In the genomic region with DNA sequence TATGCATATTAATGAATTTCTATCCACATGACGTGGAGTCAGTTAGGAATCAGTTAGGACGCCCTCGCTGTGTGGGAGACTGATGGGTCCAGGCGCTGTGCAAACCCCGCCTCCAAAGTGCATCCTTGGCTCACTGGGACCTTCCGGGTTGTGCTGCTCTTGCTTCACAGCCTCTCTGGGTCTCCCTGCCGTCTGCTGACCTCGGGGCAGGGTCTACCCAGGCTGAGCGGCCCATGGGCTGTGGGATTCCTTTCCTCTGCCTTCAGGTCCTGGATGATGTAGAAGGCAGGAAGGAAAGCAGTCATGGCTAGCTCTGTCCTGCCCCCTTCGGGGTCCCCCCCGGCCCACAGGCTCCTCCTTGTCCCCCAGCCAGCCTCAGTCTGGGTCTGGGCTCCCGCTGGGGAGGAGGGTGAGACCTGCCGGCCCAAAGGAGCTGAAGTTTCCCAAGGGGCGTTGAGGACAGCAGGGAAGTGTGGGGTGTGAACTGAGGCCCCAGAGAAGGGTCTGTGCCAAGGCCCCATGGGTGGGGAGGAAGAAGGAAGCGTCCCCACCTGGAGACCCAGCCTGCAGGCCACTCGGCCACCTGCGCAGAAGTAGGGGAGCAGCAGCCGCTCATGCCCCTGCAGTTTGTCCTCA, we compare ENCODE assay signal across 16 cellular contexts. TPM values are rescaled to one million over a fixed set of nuclear protein-coding genes. Genes with fewer than 3 reads are reported as not detected.
DNase-seq lines count a peak whose midpoint lies in the region; ATAC-seq and TF ChIP-seq lines count a peak whose summit lies in the region.
"Had no signal": no experiment of that assay in that cellular context is flagged by ENCODE, and none has a peak within 500 bp of the region (broad histone marks: within the 10 kb centered on the region; RNA-seq: fewer than 3 reads in every experiment).

No MANE protein-coding gene starts in this region.

- no peak overlapping the region for H3K27ac Mint-ChIP-seq in stimulated activated naive CD8-positive, alpha-beta T cell treated with anti-CD3 and anti-CD28 coated beads, Interleukin-15, Interleukin-2, amounts not matched to agents 100 ng/mL and 50 ng/mL, for 24 hours
- H3K27ac Mint-ChIP-seq: activated naive CD4-positive, alpha-beta T cell treated with anti-CD3 and anti-CD28 coated beads for 36 hours had no signal

- no peak overlapping the region for H3K4me3 ChIP-seq in right lobe of liver
- H3K4me3 ChIP-seq: mucosa of descending colon, tibial artery had no signal

- peaks cover 0 to 18% (median 2%) of the 10 kb centered on the region in 4 donors for H3K36me3 ChIP-seq in right lobe of liver

- H3K36me3 Mint-ChIP-seq in stimulated activated naive CD8-positive, alpha-beta T cell treated with anti-CD3 and anti-CD28 coated beads, Interleukin-15, Interleukin-2, amounts not matched to agents 100 ng/mL and 50 ng/mL, for 24 hours (ENCODE audit: low read depth), result peaks cover 11% of the 10 kb centered on the region

- H3K4me1 Mint-ChIP-seq in stimulated activated naive CD8-positive, alpha-beta T cell treated with anti-CD3 and anti-CD28 coated beads, Interleukin-15, Interleukin-2, amounts not matched to agents 100 ng/mL and 50 ng/mL, for 24 hours (ENCODE audit: low read depth), result no peaks in the 10 kb centered on the region

- H3K4me1 ChIP-seq in right lobe of liver, result peaks cover 0 to 4% (median 0%) of the 10 kb centered on the region in 4 donors
- H3K4me1 ChIP-seq: BE2C, tibial artery had no signal

- TF ChIP-seq POLR2A in right lobe of liver (IDR thresholded peaks at IDR 0.05), result no peak

- H3K27ac ChIP-seq in right lobe of liver, result no peak overlapping the region
- H3K27ac ChIP-seq: tibial artery had no signal

- ATAC-seq in stimulated activated naive CD8-positive, alpha-beta T cell treated with anti-CD3 and anti-CD28 coated beads, Interleukin-15, Interleukin-2, amounts not matched to agents 100 U/mL and 50 U/mL, for 24 hours, result no peak
- no peak for ATAC-seq in right lobe of liver
- no peak for ATAC-seq in GM21390 (IDR thresholded peaks at IDR 0.05; ENCODE audit: unreplicated experiment)
- ATAC-seq: activated CD8-positive, alpha-beta T cell treated with anti-CD3 and anti-CD28 coated beads, Interleukin-2, amount 10 ng/mL, durations not matched to agents 7 days and 5 days; mucosa of descending colon had no signal

- H3K27me3 ChIP-seq in right lobe of liver, result no peaks in the 10 kb centered on the region
- H3K27me3 ChIP-seq: BE2C, tibial artery had no signal

- no peaks in the 10 kb centered on the region for H3K27me3 Mint-ChIP-seq in stimulated activated naive CD8-positive, alpha-beta T cell treated with anti-CD3 and anti-CD28 coated beads, Interleukin-15, Interleukin-2, amounts not matched to agents 100 ng/mL and 50 ng/mL, for 24 hours

- TF ChIP-seq CTCF in right lobe of liver (IDR thresholded peaks at IDR 0.05), result no peak

- no CpG with 5 or more reads among the region's 18 CpGs for WGBS in right lobe of liver (ENCODE audit: insufficient coverage, low coverage, low lambda C conversion rate, missing lambda C conversion rate)

- no peaks in the 10 kb centered on the region for H3K9me3 ChIP-seq in right lobe of liver
- H3K9me3 ChIP-seq: BE2C, mucosa of descending colon, tibial artery had no signal

- DNase-seq in stimulated activated naive CD8-positive, alpha-beta T cell treated with anti-CD3 and anti-CD28 coated beads, Interleukin-15, Interleukin-2, amounts not matched to agents 100 U/mL and 50 U/mL, for 24 hours, result no peak
- peak; percentile 37 for DNase-seq in SK-N-DZ (ENCODE audit: low spot score)
- peak in 2 of 3 donors; percentile 23 to 45 for DNase-seq in right lobe of liver
- DNase-seq in SKM-1 (lab: John Stamatoyannopoulos, UW; ENCODE audit: unreplicated experiment), result no peak
- no peak for DNase-seq in glomerular visceral epithelial cell (ENCODE audit: extremely low spot score)
- no peak for DNase-seq in stimulated activated CD4-positive, alpha-beta T cell treated with anti-CD3 and anti-CD28 coated beads, Interleukin-15, amount 100 ng/mL, for 24 hours
- DNase-seq: activated CD8-positive, alpha-beta T cell treated with anti-CD3 and anti-CD28 coated beads, Interleukin-2, amount 10 ng/mL, durations not matched to agents 7 days and 5 days; activated naive CD4-positive, alpha-beta T cell treated with anti-CD3 and anti-CD28 coated beads for 36 hours; BE2C; NCI-H1436 treated with DMSO at 0.1 percent for 48 hours; NCI-H446 treated with DMSO at 0.1 percent for 48 hours; T-helper 9 cell; tibial artery had no signal

- H3K4me3 Mint-ChIP-seq in stimulated activated naive CD8-positive, alpha-beta T cell treated with anti-CD3 and anti-CD28 coated beads, Interleukin-15, Interleukin-2, amounts not matched to agents 100 ng/mL and 50 ng/mL, for 24 hours, result peak overlapping the region; percentile 31
- H3K4me3 Mint-ChIP-seq: activated CD8-positive, alpha-beta T cell treated with anti-CD3 and anti-CD28 coated beads, Interleukin-2, amount 10 ng/mL, durations not matched to agents 7 days and 5 days; activated naive CD4-positive, alpha-beta T cell treated with anti-CD3 and anti-CD28 coated beads for 36 hours had no signal

- H3K9me3 Mint-ChIP-seq in stimulated activated naive CD8-positive, alpha-beta T cell treated with anti-CD3 and anti-CD28 coated beads, Interleukin-15, Interleukin-2, amounts not matched to agents 100 ng/mL and 50 ng/mL, for 24 hours, result no peaks in the 10 kb centered on the region
- H3K9me3 Mint-ChIP-seq: activated naive CD4-positive, alpha-beta T cell treated with anti-CD3 and anti-CD28 coated beads for 36 hours had no signal

- intact Hi-C loops in right lobe of liver (cut with DNase I), result no loop called here

RNA-seq across cellular contexts. Expression of gene CDK11A, which starts 24.6 kb away (rescaled TPM):
- polyA plus RNA-seq in SK-N-DZ (2014; cell fraction: cytosol; rRNA removed), result 6.4 and 7.5 TPM in 2 replicates
- polyA plus RNA-seq in SK-N-DZ (2014; cell fraction: nucleus; rRNA removed), result 86.9 and 154 TPM in 2 replicates
- total RNA-seq in right lobe of liver, result 10 to 100 TPM in 4 of 6 experiments, 1 to 10 TPM in 2; 8.4 to 25.2 (median 11.0) TPM

RNA-seq across cellular contexts. Expression of gene NADK, which starts 29.5 kb away (rescaled TPM):
- polyA plus RNA-seq in SK-N-DZ (2014; cell fraction: cytosol; rRNA removed), result 58.1 and 62.6 TPM in 2 replicates
- 154 and 166 TPM in 2 replicates for polyA plus RNA-seq in SK-N-DZ (2014; cell fraction: nucleus; rRNA removed)
- 100 to 1,000 TPM in 3 of 6 experiments, 10 to 100 TPM in 3; 80.3 to 143 (median 100) TPM for total RNA-seq in right lobe of liver

RNA-seq across cellular contexts. Expression of gene SLC35E2B, which starts 56.2 kb away (rescaled TPM):
- 26.9 and 32.3 TPM in 2 replicates for polyA plus RNA-seq in SK-N-DZ (2014; cell fraction: cytosol; rRNA removed)
- 35.7 and 63.9 TPM in 2 replicates for polyA plus RNA-seq in SK-N-DZ (2014; cell fraction: nucleus; rRNA removed)
- total RNA-seq in right lobe of liver, result 10 to 100 TPM; 13.4 to 19.9 (median 17.0) TPM

Comparison
In these comparisons a context has a peak if more than half of its experiments do, and no peak if none do; other contexts are left out.
1. DNase-seq: peak in SK-N-DZ (single experiment) and right lobe of liver (2 of 3); none in stimulated activated naive CD8-positive, alpha-beta T cell treated with anti-CD3 and anti-CD28 coated beads, Interleukin-15, Interleukin-2, amounts not matched to agents 100 U/mL and 50 U/mL, for 24 hours (single experiment), SKM-1 (single experiment), glomerular visceral epithelial cell (single experiment) and stimulated activated CD4-positive, alpha-beta T cell treated with anti-CD3 and anti-CD28 coated beads, Interleukin-15, amount 100 ng/mL, for 24 hours (single experiment).